11 cellular contexts compared by ENCODE assay signal in the genomic region with DNA sequence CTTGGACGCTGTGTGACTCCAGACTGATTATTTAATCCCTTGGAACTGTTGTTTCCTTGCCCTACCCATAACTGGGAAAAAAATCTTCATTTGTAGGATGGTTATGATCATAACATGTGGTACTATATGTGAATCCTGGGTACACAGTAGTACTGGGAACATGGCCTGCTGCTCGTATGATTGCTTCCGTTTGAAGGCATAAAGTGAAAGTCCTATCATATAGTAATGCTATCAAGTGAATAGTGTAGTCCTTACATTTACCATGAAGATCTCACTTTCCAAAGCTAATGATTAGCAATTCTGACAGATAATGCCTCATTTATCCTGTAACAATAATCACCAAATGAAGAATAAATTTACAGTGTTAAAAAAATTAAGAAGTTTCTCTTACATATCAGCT. TPM values are rescaled to one million over a fixed set of nuclear protein-coding genes. Genes with fewer than 3 reads are reported as not detected.
DNase-seq lines count a peak whose midpoint lies in the region; ATAC-seq, FAIRE-seq and TF ChIP-seq lines count a peak whose summit lies in the region.
"Had no signal": no experiment of that assay in that cellular context is flagged by ENCODE, and none has a peak within 500 bp of the region (broad histone marks: within the 10 kb centered on the region; RNA-seq: fewer than 3 reads in every experiment).

No MANE protein-coding gene starts in this region.

- H3K36me3 ChIP-seq in Panc1 (ENCODE audit: control insufficient read depth, insufficient read depth, low read length) = no peaks in the 10 kb centered on the region
- no peaks in the 10 kb centered on the region for H3K36me3 ChIP-seq in left ventricle myocardium inferior

- ATAC-seq in Panc1 = no peak
- no peak for ATAC-seq in stimulated activated naive B cell treated with anti-CD40 and anti-IgM and Interleukin-4, amounts not matched to agents 10 μg/mL and 1 μg/mL and 100 μg/mL, for 72 hours (replicated peaks)

- intact Hi-C loops in Panc1 (cut with micrococcal nuclease; ENCODE audit: unreplicated experiment) (loop anchor here (5.0 kb wide), 1 partner anchor 53 kb away; a partner anchor contains a TSS), left ventricle myocardium inferior (cut with micrococcal nuclease) (loop anchor here (5.0 kb wide), 1 partner anchor 53 kb away; a partner anchor contains a TSS)
- intact Hi-C loops in activated T-helper 1 cell treated with anti-CD3 and anti-CD28 coated beads, Interleukin-12 subunit alpha, Interleukin-12 subunit beta, Interleukin-2, Interleukin-4 antibody, amounts not matched to agents 30 ng/mL and 10 ng/mL and 1 ng/mL, durations not matched to agents 14 hours and 24 hours and 36 hours (cut with micrococcal nuclease) = loop anchor here (2.0 to 5.0 kb wide), 3 partner anchors 45 to 1912 kb away; a partner anchor contains a TSS

- H3K27ac ChIP-seq in Panc1 (ENCODE audit: low read length) (peak overlapping the region; percentile 80), left ventricle myocardium inferior (replicated peaks) (peak overlapping the region; percentile 89)

- no peak for TF ChIP-seq POLR2A in GM12891 (IDR thresholded peaks at IDR 0.05; ENCODE audit: low read depth, low read length)

- no peaks in the 10 kb centered on the region for H3K9me3 ChIP-seq in Panc1 (ENCODE audit: control insufficient read depth, insufficient read depth, low read depth, low read length)
- H3K9me3 ChIP-seq in left ventricle myocardium inferior (replicated peaks) = no peaks in the 10 kb centered on the region

- H3K4me1 ChIP-seq in Panc1 (ENCODE audit: control insufficient read depth, insufficient read depth, low read length) = peaks cover 44% of the 10 kb centered on the region
- peaks cover 97% of the 10 kb centered on the region for H3K4me1 ChIP-seq in left ventricle myocardium inferior

- H3K36me3 Mint-ChIP-seq in stimulated activated naive B cell treated with anti-CD40 and anti-IgM and Interleukin-4, amounts not matched to agents 10 μg/mL and 1 μg/mL and 100 μg/mL, for 72 hours = peaks cover 36 to 50% of the 10 kb centered on the region in 2 donors
- no peaks in the 10 kb centered on the region for H3K36me3 Mint-ChIP-seq in activated T-helper 1 cell treated with anti-CD3 and anti-CD28 coated beads, Interleukin-12 subunit alpha, Interleukin-12 subunit beta, Interleukin-2, Interleukin-4 antibody, amounts not matched to agents 30 ng/mL and 10 ng/mL and 1 ng/mL, durations not matched to agents 14 hours and 24 hours and 36 hours (ENCODE audit: low read depth)

- no TSS peak for BruUV-seq in Panc1 (replicated peaks; lab: Mats Ljungman, UMichigan)

- H3K27ac Mint-ChIP-seq in stimulated activated naive B cell treated with anti-CD40 and anti-IgM and Interleukin-4, amounts not matched to agents 10 μg/mL and 1 μg/mL and 100 μg/mL, for 72 hours = peak overlapping the region; percentile 90
- H3K27ac Mint-ChIP-seq in activated T-helper 1 cell treated with anti-CD3 and anti-CD28 coated beads, Interleukin-12 subunit alpha, Interleukin-12 subunit beta, Interleukin-2, Interleukin-4 antibody, amounts not matched to agents 30 ng/mL and 10 ng/mL and 1 ng/mL, durations not matched to agents 14 hours and 24 hours and 36 hours = no peak overlapping the region

- POLR2A ChIA-PET in Panc1 (lab: Charles Lee) = interaction anchor here (0.6 kb wide), 1 partner anchor 1560 kb away, joined by 4 read pairs; no protein-coding TSS in a partner anchor

- H3K9me3 Mint-ChIP-seq in stimulated activated naive B cell treated with anti-CD40 and anti-IgM and Interleukin-4, amounts not matched to agents 10 μg/mL and 1 μg/mL and 100 μg/mL, for 72 hours = peaks cover 0 to 2% of the 10 kb centered on the region in 2 donors
- no peaks in the 10 kb centered on the region for H3K9me3 Mint-ChIP-seq in activated T-helper 1 cell treated with anti-CD3 and anti-CD28 coated beads, Interleukin-12 subunit alpha, Interleukin-12 subunit beta, Interleukin-2, Interleukin-4 antibody, amounts not matched to agents 30 ng/mL and 10 ng/mL and 1 ng/mL, durations not matched to agents 14 hours and 24 hours and 36 hours

- CTCF ChIA-PET in Panc1 (lab: Charles Lee) = no interaction called here

- DNase-seq in GM12891 (ENCODE audit: insufficient read length, low spot score) (no peak), Panc1 (ENCODE audit: low read depth, low spot score) (no peak), left ventricle myocardium inferior (no peak), T-helper 2 cell (no peak), DMS53 (lab: John Stamatoyannopoulos, UW) (no peak)
- DNase-seq in stimulated activated naive B cell treated with anti-CD40 and anti-IgM and Interleukin-4, amounts not matched to agents 10 μg/mL and 1 μg/mL and 100 μg/mL, for 72 hours = no peak
- DNase-seq in activated T-helper 1 cell treated with anti-CD3 and anti-CD28 coated beads, Interleukin-12 subunit alpha, Interleukin-12 subunit beta, Interleukin-2, Interleukin-4 antibody, amounts not matched to agents 30 ng/mL and 10 ng/mL and 1 ng/mL, durations not matched to agents 14 hours and 24 hours and 36 hours (ENCODE audit: low spot score) = no peak
- DNase-seq in activated CD4-positive, alpha-beta T cell treated with anti-CD3 and anti-CD28 coated beads for 48 hours = no peak
- DNase-seq: cerebellar nuclear complex, COR-L47, foreskin melanocyte had no signal

- H3K27me3 Mint-ChIP-seq in stimulated activated naive B cell treated with anti-CD40 and anti-IgM and Interleukin-4, amounts not matched to agents 10 μg/mL and 1 μg/mL and 100 μg/mL, for 72 hours = no peaks in the 10 kb centered on the region
- H3K27me3 Mint-ChIP-seq in activated T-helper 1 cell treated with anti-CD3 and anti-CD28 coated beads, Interleukin-12 subunit alpha, Interleukin-12 subunit beta, Interleukin-2, Interleukin-4 antibody, amounts not matched to agents 30 ng/mL and 10 ng/mL and 1 ng/mL, durations not matched to agents 14 hours and 24 hours and 36 hours (ENCODE audit: insufficient read depth) = peaks cover 3% of the 10 kb centered on the region

- peak overlapping the region; percentile 55 to 69 for H3K4me3 Mint-ChIP-seq in stimulated activated naive B cell treated with anti-CD40 and anti-IgM and Interleukin-4, amounts not matched to agents 10 μg/mL and 1 μg/mL and 100 μg/mL, for 72 hours
- H3K4me3 Mint-ChIP-seq in activated T-helper 1 cell treated with anti-CD3 and anti-CD28 coated beads, Interleukin-12 subunit alpha, Interleukin-12 subunit beta, Interleukin-2, Interleukin-4 antibody, amounts not matched to agents 30 ng/mL and 10 ng/mL and 1 ng/mL, durations not matched to agents 14 hours and 24 hours and 36 hours = no peak overlapping the region

- peak; percentile 94 for FAIRE-seq in GM12891 (lab: Jason Lieb, UNC)

- peaks cover 51 to 81% of the 10 kb centered on the region in 2 donors for H3K4me1 Mint-ChIP-seq in stimulated activated naive B cell treated with anti-CD40 and anti-IgM and Interleukin-4, amounts not matched to agents 10 μg/mL and 1 μg/mL and 100 μg/mL, for 72 hours
- peaks cover 44% of the 10 kb centered on the region for H3K4me1 Mint-ChIP-seq in activated T-helper 1 cell treated with anti-CD3 and anti-CD28 coated beads, Interleukin-12 subunit alpha, Interleukin-12 subunit beta, Interleukin-2, Interleukin-4 antibody, amounts not matched to agents 30 ng/mL and 10 ng/mL and 1 ng/mL, durations not matched to agents 14 hours and 24 hours and 36 hours (ENCODE audit: low read depth)

- H3K27me3 ChIP-seq in Panc1 (ENCODE audit: control insufficient read depth, insufficient read depth, low read length) (no peaks in the 10 kb centered on the region), left ventricle myocardium inferior (ENCODE audit: low read depth) (no peaks in the 10 kb centered on the region)

- peak overlapping the region; percentile 15 to 21; a peak in 3 of 4 replicates for H3K4me3 ChIP-seq in Panc1 (ENCODE audit: low read depth in 2 of 2, low read length in 2 of 2)
- peak overlapping the region; percentile 47 for H3K4me3 ChIP-seq in left ventricle myocardium inferior

- in situ Hi-C loops in Panc1 (cut with HindIII; ENCODE audit: low pct_unique_long_range_greater_than_20kb, low sequenced_read_pairs) = no loop called here

- no peak for TF ChIP-seq CTCF in Panc1 (IDR thresholded peaks at IDR 0.05)
- no peak for TF ChIP-seq CTCF in left ventricle myocardium inferior (IDR thresholded peaks at IDR 0.05; ENCODE audit: borderline replicate concordance)

TF ChIP-seq in GM12891, 5 proteins besides CTCF, POLR2A, EP300 and RAD21:
- TF ChIP-seq SPI1 (IDR thresholded peaks at IDR 0.05; ENCODE audit: low read depth, low read length) (no peak), PAX5 (IDR thresholded peaks at IDR 0.05; ENCODE audit: insufficient read depth, low read length, severe bottlenecking) (no peak), POU2F2 (IDR thresholded peaks at IDR 0.05; ENCODE audit: low read depth, low read length) (no peak), TAF1 (IDR thresholded peaks at IDR 0.05; ENCODE audit: low read depth, low read length) (no peak), POLR2AphosphoS5 (IDR thresholded peaks at IDR 0.05; ENCODE audit: low read depth, low read length) (no peak)

RNA-seq across cellular contexts. Expression of a gene that starts 53.2 kb away (rescaled TPM):
- polyA plus RNA-seq in GM12891 (2012; ENCODE audit: low read depth, missing spikeins) = 103 TPM
- total RNA-seq in Panc1 (2021; ENCODE audit: unreplicated experiment) = 9.9 TPM
- polyA plus RNA-seq in Panc1 (2012; ENCODE audit: insufficient read length) = 6.6 TPM
- 54.2 TPM for total RNA-seq in left ventricle myocardium inferior
- total RNA-seq in activated T-helper 1 cell treated with anti-CD3 and anti-CD28 coated beads, Interleukin-12 subunit alpha, Interleukin-12 subunit beta, Interleukin-2, Interleukin-4 antibody, amounts not matched to agents 30 ng/mL and 10 ng/mL and 1 ng/mL, durations not matched to agents 14 hours and 24 hours and 36 hours = 0.44 and 0.47 TPM in 2 replicates
